ENCODE assay signal across 1 cellular context in the genomic region with DNA sequence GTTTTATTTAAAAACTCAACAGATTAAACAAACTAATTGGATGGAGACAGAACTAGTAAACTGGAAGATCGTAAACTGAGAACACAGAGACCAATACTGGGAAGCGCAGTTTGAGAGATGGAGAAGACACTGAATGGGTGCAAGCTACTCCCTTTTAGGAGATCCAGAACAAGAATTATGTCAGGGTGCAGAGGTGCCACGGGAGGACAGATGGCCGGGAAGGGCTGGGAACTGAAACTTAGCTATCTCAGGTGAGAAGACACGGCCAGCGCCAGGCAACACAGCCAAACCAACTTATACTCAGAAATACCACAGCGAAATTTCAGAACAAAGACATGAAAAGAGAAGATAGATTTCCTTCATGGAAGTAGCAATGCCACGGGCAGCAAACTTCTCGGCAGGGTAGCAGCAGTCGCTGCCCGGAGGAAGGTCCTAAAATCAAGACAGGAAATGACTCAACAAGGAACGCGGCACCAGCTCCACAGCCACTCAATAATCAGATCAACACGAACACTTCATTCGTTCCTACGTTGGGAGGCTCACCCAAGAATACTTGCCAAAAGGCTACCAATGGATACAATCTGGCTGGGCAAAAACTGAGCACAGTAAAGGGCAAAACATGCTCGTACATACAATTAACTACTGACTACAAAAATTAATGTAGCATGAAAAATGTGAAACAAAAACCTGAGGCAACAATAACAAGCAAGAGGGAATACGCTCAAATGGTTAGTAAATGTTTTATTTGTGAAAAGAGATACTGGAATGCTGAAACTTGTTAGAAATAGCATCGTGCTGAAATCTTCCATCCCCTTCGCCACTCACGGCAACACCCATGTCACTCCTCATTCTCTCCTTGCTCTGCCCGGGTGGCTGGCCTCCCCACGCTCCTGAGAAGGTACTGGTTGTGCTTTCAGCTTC.
TF ChIP-seq lines count a peak whose summit lies in the region.

No MANE protein-coding gene starts in this region.

TF ChIP-seq in H1, 55 proteins besides CTCF, POLR2A, EP300 and RAD21 (continued from another document):
- no peak for TF ChIP-seq RXRA (IDR thresholded peaks at IDR 0.05; ENCODE audit: insufficient read depth, low read depth, low read length)
- TF ChIP-seq GABPA (IDR thresholded peaks at IDR 0.05; ENCODE audit: borderline replicate concordance, insufficient read depth, low read length) = no peak
- no peak for TF ChIP-seq YY1 (IDR thresholded peaks at IDR 0.05; ENCODE audit: low read depth, low read length)
- TF ChIP-seq KDM5A (IDR thresholded peaks at IDR 0.05; ENCODE audit: low read length) = no peak
